Comparison of ENCODE assay signal across 1 cellular context in genomic region chr5:134290443-134290842, GRCh38.
TF ChIP-seq lines count a peak whose summit lies in the region.

No MANE protein-coding gene starts in this region.

TF ChIP-seq in HEK293, 187 proteins besides CTCF, POLR2A, EP300 and RAD21 (continued from another document):
- peak; percentile 80 for TF ChIP-seq ATF2 (tag by site-specific recombination; IDR thresholded peaks at IDR 0.05; ENCODE audit: low read depth)
